Comparison of ENCODE assay signal across 18 cellular contexts in the genomic region with DNA sequence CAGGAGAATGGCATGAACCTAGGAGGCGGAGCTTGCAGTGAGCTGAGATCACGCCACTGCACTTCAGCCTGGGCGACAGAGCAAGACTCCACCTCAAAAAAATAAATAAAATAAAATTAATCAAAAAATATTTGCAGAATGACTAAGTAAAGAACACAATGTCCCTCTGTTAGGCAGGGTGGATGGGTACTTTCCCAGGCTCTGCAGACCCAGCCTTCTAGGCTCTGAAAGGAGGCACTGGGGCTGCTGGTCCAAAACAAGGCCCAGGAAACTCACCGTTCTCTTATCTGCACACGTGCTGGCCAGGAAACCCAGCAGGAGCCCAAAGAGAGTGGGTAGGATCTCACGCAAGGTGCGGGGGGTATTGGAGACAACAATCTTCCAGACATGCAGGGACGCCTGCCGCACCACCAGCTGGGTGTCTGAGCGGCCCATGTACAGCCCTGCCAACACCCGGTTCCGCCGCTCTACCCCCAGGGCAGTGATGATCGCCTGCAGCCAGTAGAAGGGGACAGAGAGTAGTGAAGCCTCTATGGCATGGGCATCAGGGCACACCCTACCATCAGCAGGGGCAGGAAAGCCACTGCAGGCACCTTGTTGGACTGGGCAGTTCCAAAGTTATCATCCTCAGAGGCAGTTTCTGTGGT.
"Had no signal": no experiment of that assay in that cellular context is flagged by ENCODE, and none has a peak within 500 bp of the region (broad histone marks: within the 10 kb centered on the region; RNA-seq: fewer than 3 reads in every experiment).

No MANE protein-coding gene starts in this region.

- H3K4me3 Mint-ChIP-seq: activated T-helper 17 cell treated with anti-CD3 and anti-CD28 coated beads, Interleukin-2, amount 50 U/mL, for 72 hours; nephron progenitor cell; stimulated activated naive CD8-positive, alpha-beta T cell treated with anti-CD3 and anti-CD28 coated beads, Interleukin-15, Interleukin-2, amounts not matched to agents 100 ng/mL and 50 ng/mL, for 24 hours; T-helper 1 cell treated with Interleukin-12 subunit alpha and Interleukin-12 subunit beta and Interleukin-4 antibody, amounts not matched to agents 30 μg/mL and 1 μg/mL, for 36 hours; WTC11 had no signal

- H3K27ac Mint-ChIP-seq: activated T-helper 17 cell treated with anti-CD3 and anti-CD28 coated beads, Interleukin-2, amount 50 U/mL, for 72 hours; nephron progenitor cell; stimulated activated naive CD8-positive, alpha-beta T cell treated with anti-CD3 and anti-CD28 coated beads, Interleukin-15, Interleukin-2, amounts not matched to agents 100 ng/mL and 50 ng/mL, for 24 hours; T-helper 1 cell treated with Interleukin-12 subunit alpha and Interleukin-12 subunit beta and Interleukin-4 antibody, amounts not matched to agents 30 μg/mL and 1 μg/mL, for 36 hours; WTC11 had no signal

- H3K9me3 Mint-ChIP-seq: activated T-helper 17 cell treated with anti-CD3 and anti-CD28 coated beads, Interleukin-2, amount 50 U/mL, for 72 hours; nephron progenitor cell; stimulated activated naive CD8-positive, alpha-beta T cell treated with anti-CD3 and anti-CD28 coated beads, Interleukin-15, Interleukin-2, amounts not matched to agents 100 ng/mL and 50 ng/mL, for 24 hours; T-helper 1 cell treated with Interleukin-12 subunit alpha and Interleukin-12 subunit beta and Interleukin-4 antibody, amounts not matched to agents 30 μg/mL and 1 μg/mL, for 36 hours; WTC11 had no signal

- ATAC-seq: activated T-helper 17 cell treated with anti-CD3 and anti-CD28 coated beads, Interleukin-2, amount 50 U/mL, for 72 hours; esophagus mucosa; left ventricle myocardium superior; WTC11 had no signal

- H3K27me3 Mint-ChIP-seq: activated T-helper 17 cell treated with anti-CD3 and anti-CD28 coated beads, Interleukin-2, amount 50 U/mL, for 72 hours; stimulated activated naive CD8-positive, alpha-beta T cell treated with anti-CD3 and anti-CD28 coated beads, Interleukin-15, Interleukin-2, amounts not matched to agents 100 ng/mL and 50 ng/mL, for 24 hours had no signal

- DNase-seq: activated CD4-positive, alpha-beta T cell treated with anti-CD3 and anti-CD28 coated beads for 48 hours; activated naive CD4-positive, alpha-beta T cell treated with anti-CD3 and anti-CD28 coated beads, Interleukin-2, amount 50 U/mL, for 16 hours; amniotic stem cell; cerebellar nuclear complex; foreskin melanocyte; heart left ventricle; left ventricle myocardium superior; nephron progenitor cell; ovary; sigmoid colon; stimulated activated CD4-positive, alpha-beta T cell treated with anti-CD3 and anti-CD28 coated beads, Interleukin-12 subunit alpha, Interleukin-12 subunit beta, amount 100 ng/mL, for 4 hours; stimulated activated CD8-positive, alpha-beta memory T cell treated with anti-CD3 and anti-CD28 coated beads, Interleukin-4, amount 100 ng/mL, for 48 hours; testis had no signal

- H3K4me1 Mint-ChIP-seq: activated T-helper 17 cell treated with anti-CD3 and anti-CD28 coated beads, Interleukin-2, amount 50 U/mL, for 72 hours; nephron progenitor cell; WTC11 had no signal
